Comparison of ENCODE assay signal across 36 cellular contexts in genomic region chr13:33025220-33025744, GRCh38. TPM values are rescaled to one million over a fixed set of nuclear protein-coding genes. Genes with fewer than 3 reads are reported as not detected.
"Had no signal": no experiment of that assay in that cellular context is flagged by ENCODE, and none has a peak within 500 bp of the region (broad histone marks: within the 10 kb centered on the region; RNA-seq: fewer than 3 reads in every experiment).

No MANE protein-coding gene starts in this region.

- H3K9me3 Mint-ChIP-seq: activated CD4-positive, alpha-beta memory T cell treated with anti-CD3 and anti-CD28 coated beads, Interleukin-2, amount 10 ng/mL, durations not matched to agents 7 days and 5 days; activated naive CD4-positive, alpha-beta T cell treated with anti-CD3 and anti-CD28 coated beads, Interleukin-2, amount 10 ng/mL, durations not matched to agents 7 days and 5 days; activated naive CD8-positive, alpha-beta T cell treated with anti-CD3 and anti-CD28 coated beads, Interleukin-2, amount 50 U/mL, for 24 hours; brain; T-helper 1 cell treated with Interleukin-12 subunit alpha and Interleukin-12 subunit beta and Interleukin-4 antibody, amounts not matched to agents 30 μg/mL and 1 μg/mL, for 36 hours; T-helper 2 cell treated with Interferon-gamma antibody and Interleukin-4, amounts not matched to agents 5 μg/mL and 100 μg/mL, for 36 hours had no signal

- H3K9me3 ChIP-seq: SJCRH30 had no signal

- H3K36me3 ChIP-seq: SJCRH30 had no signal

- H3K36me3 Mint-ChIP-seq: activated CD8-positive, alpha-beta memory T cell treated with anti-CD3 and anti-CD28 coated beads, Interleukin-2, amount 10 ng/mL, durations not matched to agents 7 days and 5 days; activated naive CD4-positive, alpha-beta T cell treated with anti-CD3 and anti-CD28 coated beads, Interleukin-2, amount 10 ng/mL, durations not matched to agents 7 days and 5 days; brain had no signal

- H3K9ac ChIP-seq: KMS-11 had no signal

- ATAC-seq: activated CD4-positive, CD25-positive, alpha-beta regulatory T cell treated with anti-CD3 and anti-CD28 coated beads, Interleukin-2, amount 50 U/mL, for 24 hours; activated CD8-positive, alpha-beta memory T cell treated with anti-CD3 and anti-CD28 coated beads, Interleukin-2, amount 10 ng/mL, durations not matched to agents 7 days and 5 days; activated naive CD8-positive, alpha-beta T cell treated with anti-CD3 and anti-CD28 coated beads, Interleukin-2, amount 50 U/mL, for 24 hours; Panc1 had no signal

- DNase-seq: activated CD4-positive, alpha-beta memory T cell treated with anti-CD3 and anti-CD28 coated beads, Interleukin-2, amount 10 ng/mL, durations not matched to agents 7 days and 5 days; activated CD4-positive, alpha-beta T cell treated with anti-CD3 and anti-CD28 coated beads for 4 hours; activated CD8-positive, alpha-beta memory T cell treated with anti-CD3 and anti-CD28 coated beads for 24 hours; activated CD8-positive, alpha-beta memory T cell treated with anti-CD3 and anti-CD28 coated beads, Interleukin-2, amount 10 ng/mL, durations not matched to agents 7 days and 5 days; activated CD8-positive, alpha-beta memory T cell treated with anti-CD3 and anti-CD28 coated beads, Interleukin-2, amount 50 U/mL, for 48 hours; activated effector memory CD4-positive, alpha-beta T cell treated with Interleukin-2 at 50 U/mL for 16 hours; activated naive CD4-positive, alpha-beta T cell treated with anti-CD3 and anti-CD28 coated beads, Interleukin-2, amount 10 ng/mL, durations not matched to agents 7 days and 5 days; activated naive CD8-positive, alpha-beta T cell treated with anti-CD3 and anti-CD28 coated beads, Interleukin-2, amount 50 U/mL, for 24 hours; activated T-cell treated with anti-CD3 and anti-CD28 coated beads, Interleukin-2, amount 50 U/mL, for 48 hours; anterior cingulate cortex; caudate nucleus; cerebellar nuclear complex; MM.1S; NCI-H1092; NCI-H1417; NCI-H146; NCI-H187; NCI-H2029 treated with DMSO at 0.1 percent for 48 hours; NCI-H2171 treated with DMSO at 0.1 percent for 48 hours; NCI-H2227 treated with DMSO at 0.1 percent for 48 hours; NCI-H446 treated with DMSO at 0.1 percent for 48 hours; NCI-H524; SHP77; SJCRH30 had no signal

- H3K4me3 Mint-ChIP-seq: activated CD4-positive, alpha-beta memory T cell treated with anti-CD3 and anti-CD28 coated beads, Interleukin-2, amount 10 ng/mL, durations not matched to agents 7 days and 5 days; activated CD8-positive, alpha-beta memory T cell treated with anti-CD3 and anti-CD28 coated beads, Interleukin-2, amount 10 ng/mL, durations not matched to agents 7 days and 5 days; activated naive CD4-positive, alpha-beta T cell treated with anti-CD3 and anti-CD28 coated beads, Interleukin-2, amount 10 ng/mL, durations not matched to agents 7 days and 5 days; activated naive CD8-positive, alpha-beta T cell; activated naive CD8-positive, alpha-beta T cell treated with anti-CD3 and anti-CD28 coated beads, Interleukin-2, amount 50 U/mL, for 24 hours; brain; T-helper 1 cell treated with Interleukin-12 subunit alpha and Interleukin-12 subunit beta and Interleukin-4 antibody, amounts not matched to agents 30 μg/mL and 1 μg/mL, for 36 hours; T-helper 2 cell treated with Interferon-gamma antibody and Interleukin-4, amounts not matched to agents 5 μg/mL and 100 μg/mL, for 36 hours had no signal

- H3K27ac Mint-ChIP-seq: activated CD4-positive, alpha-beta memory T cell treated with anti-CD3 and anti-CD28 coated beads, Interleukin-2, amount 10 ng/mL, durations not matched to agents 7 days and 5 days; activated CD8-positive, alpha-beta memory T cell treated with anti-CD3 and anti-CD28 coated beads, Interleukin-2, amount 10 ng/mL, durations not matched to agents 7 days and 5 days; activated naive CD4-positive, alpha-beta T cell treated with anti-CD3 and anti-CD28 coated beads, Interleukin-2, amount 10 ng/mL, durations not matched to agents 7 days and 5 days; activated naive CD8-positive, alpha-beta T cell; activated naive CD8-positive, alpha-beta T cell treated with anti-CD3 and anti-CD28 coated beads, Interleukin-2, amount 50 U/mL, for 24 hours; brain; T-helper 1 cell treated with Interleukin-12 subunit alpha and Interleukin-12 subunit beta and Interleukin-4 antibody, amounts not matched to agents 30 μg/mL and 1 μg/mL, for 36 hours; T-helper 2 cell treated with Interferon-gamma antibody and Interleukin-4, amounts not matched to agents 5 μg/mL and 100 μg/mL, for 36 hours had no signal

- H3K27me3 ChIP-seq: SJCRH30 had no signal

- FAIRE-seq: bronchial epithelial cell, TTC549 had no signal

- H3K27ac ChIP-seq: KMS-11, SJCRH30, SK-N-MC had no signal

- H3K4me3 ChIP-seq: SJCRH30, SK-N-MC had no signal

- H3K4me2 ChIP-seq: KMS-11 had no signal

- H3K4me1 Mint-ChIP-seq: activated CD4-positive, alpha-beta memory T cell treated with anti-CD3 and anti-CD28 coated beads, Interleukin-2, amount 10 ng/mL, durations not matched to agents 7 days and 5 days; activated CD8-positive, alpha-beta memory T cell treated with anti-CD3 and anti-CD28 coated beads, Interleukin-2, amount 10 ng/mL, durations not matched to agents 7 days and 5 days; activated naive CD4-positive, alpha-beta T cell treated with anti-CD3 and anti-CD28 coated beads, Interleukin-2, amount 10 ng/mL, durations not matched to agents 7 days and 5 days; activated naive CD8-positive, alpha-beta T cell treated with anti-CD3 and anti-CD28 coated beads, Interleukin-2, amount 50 U/mL, for 24 hours had no signal

RNA-seq across cellular contexts. Expression of gene KL, which starts 9.1 kb away (rescaled TPM):
- total RNA-seq: bronchial epithelial cell, LHCN-M2, RPMI7951, SJCRH30 had no signal
